ENCODE assay signal across 8 cellular contexts in genomic region chrX:74614193-74614909, GRCh38. TPM values are rescaled to one million over a fixed set of nuclear protein-coding genes. Genes with fewer than 3 reads are reported as not detected.
A peak's percentile ranks its signal among the peaks of the same experiment; 100 is the strongest.
DNase-seq lines count a peak whose midpoint lies in the region; ATAC-seq and TF ChIP-seq lines count a peak whose summit lies in the region.

A gene with protein sequence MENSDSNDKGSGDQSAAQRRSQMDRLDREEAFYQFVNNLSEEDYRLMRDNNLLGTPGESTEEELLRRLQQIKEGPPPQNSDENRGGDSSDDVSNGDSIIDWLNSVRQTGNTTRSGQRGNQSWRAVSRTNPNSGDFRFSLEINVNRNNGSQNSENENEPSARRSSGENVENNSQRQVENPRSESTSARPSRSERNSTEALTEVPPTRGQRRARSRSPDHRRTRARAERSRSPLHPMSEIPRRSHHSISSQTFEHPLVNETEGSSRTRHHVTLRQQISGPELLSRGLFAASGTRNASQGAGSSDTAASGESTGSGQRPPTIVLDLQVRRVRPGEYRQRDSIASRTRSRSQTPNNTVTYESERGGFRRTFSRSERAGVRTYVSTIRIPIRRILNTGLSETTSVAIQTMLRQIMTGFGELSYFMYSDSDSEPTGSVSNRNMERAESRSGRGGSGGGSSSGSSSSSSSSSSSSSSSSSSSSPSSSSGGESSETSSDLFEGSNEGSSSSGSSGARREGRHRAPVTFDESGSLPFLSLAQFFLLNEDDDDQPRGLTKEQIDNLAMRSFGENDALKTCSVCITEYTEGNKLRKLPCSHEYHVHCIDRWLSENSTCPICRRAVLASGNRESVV (minus strand): TSS chrX:74614624. CDS start chrX:74595977, 18,647 bp downstream.

- H3K36me3 ChIP-seq in BE2C (peaks cover 16% of the 10 kb centered on the region), colonic mucosa (no peaks in the 10 kb centered on the region)

- intact Hi-C loops in colonic mucosa (cut with DNase I): no loop called here

- H3K4me3 ChIP-seq in BE2C (ENCODE audit: low read depth, low read length): peak within 1 kb of the TSS; percentile 95
- H3K4me3 ChIP-seq in colonic mucosa: peak within 1 kb of the TSS; percentile 68

- H3K27ac ChIP-seq in colonic mucosa: peak within 1 kb of the TSS; percentile 94

- TF ChIP-seq CTCF in BE2C (IDR thresholded peaks at IDR 0.05; ENCODE audit: low read depth, low read length) (no peak), colonic mucosa (IDR thresholded peaks at IDR 0.05) (no peak)

- DNase-seq in BE2C: peak; percentile 92
- DNase-seq in GM19240 (ENCODE audit: insufficient read length, low spot score): peak; percentile 39
- peak; percentile 96 to 97 for DNase-seq in NCI-H526 (lab: John Stamatoyannopoulos, UW)
- DNase-seq in activated CD4-positive, alpha-beta T cell treated with anti-CD3 and anti-CD28 coated beads for 48 hours: peak; percentile 93
- peak; percentile 91 for DNase-seq in colonic mucosa
- DNase-seq in kidney tubule cell (ENCODE audit: low spot score): peak; percentile 96
- DNase-seq in stimulated activated CD4-positive, alpha-beta T cell treated with anti-CD3 and anti-CD28 coated beads, Interleukin-1b, Interleukin-23, amount 100 ng/mL, for 24 hours (ENCODE audit: low read depth in 4 of 4, low spot score in 1 of 4): peak; percentile 59 to 83 (median 74)

- ATAC-seq in HG03460 (IDR thresholded peaks at IDR 0.05; ENCODE audit: unreplicated experiment): peak; percentile 93

- H3K4me1 ChIP-seq in BE2C (no peaks in the 10 kb centered on the region), colonic mucosa (no peaks in the 10 kb centered on the region)

- peak within 1 kb of the TSS; percentile 74 to 77 for H3K9ac ChIP-seq in colonic mucosa (ENCODE audit: low read depth in 2 of 2, low read length in 2 of 2)

- H3K27me3 ChIP-seq in BE2C (no peaks in the 10 kb centered on the region), colonic mucosa (no peaks in the 10 kb centered on the region)

- H3K9me3 ChIP-seq in BE2C: no peaks in the 10 kb centered on the region
- H3K9me3 ChIP-seq in colonic mucosa: no peaks in the 10 kb centered on the region

RNA-seq across cellular contexts. Expression of the gene that starts here (rescaled TPM):
- polyA plus RNA-seq in BE2C (2012; ENCODE audit: insufficient read depth, insufficient read length, low read depth): 13.8 TPM
- total RNA-seq in colonic mucosa: 10 to 100 TPM; 24.4 to 27.1 TPM

Comparison
In these comparisons a context has a peak if more than half of its experiments do, and no peak if none do; other contexts are left out.
1. Peak in every context shown above with its lines: DNase-seq, ATAC-seq, H3K4me3 ChIP-seq and H3K27ac ChIP-seq.
2. DNase-seq: peak in every context shown above with its lines; median percentile 96 in NCI-H526; 96 in kidney tubule cell; 93 in activated CD4-positive, alpha-beta T cell treated with anti-CD3 and anti-CD28 coated beads for 48 hours; 92 in BE2C; 91 in colonic mucosa; 74 in stimulated activated CD4-positive, alpha-beta T cell treated with anti-CD3 and anti-CD28 coated beads, Interleukin-1b, Interleukin-23, amount 100 ng/mL, for 24 hours; 39 in GM19240.